ENCODE assay signal across 8 cellular contexts in genomic region chr9:101146508-101146907, GRCh38.
"Had no signal": no experiment of that assay in that cellular context is flagged by ENCODE, and none has a peak within 500 bp of the region (broad histone marks: within the 10 kb centered on the region; RNA-seq: fewer than 3 reads in every experiment).

No MANE protein-coding gene starts in this region.

- DNase-seq: IMR-90, KBM-7, KG1 had no signal

- H3K27me3 Mint-ChIP-seq: IgD-negative memory B cell had no signal

- H3K36me3 Mint-ChIP-seq: IgD-negative memory B cell had no signal

- ATAC-seq: HepG2, K562 had no signal

- FAIRE-seq: HepG2, HTR-8/SVneo, K562 had no signal

- H3K4me1 Mint-ChIP-seq: IgD-negative memory B cell had no signal

- H3K27ac ChIP-seq: HL-60 had no signal

- H3K4me3 Mint-ChIP-seq: IgD-negative memory B cell had no signal

- H3K4me3 ChIP-seq: K562 had no signal
